20 cellular contexts compared by ENCODE assay signal in the genomic region with DNA sequence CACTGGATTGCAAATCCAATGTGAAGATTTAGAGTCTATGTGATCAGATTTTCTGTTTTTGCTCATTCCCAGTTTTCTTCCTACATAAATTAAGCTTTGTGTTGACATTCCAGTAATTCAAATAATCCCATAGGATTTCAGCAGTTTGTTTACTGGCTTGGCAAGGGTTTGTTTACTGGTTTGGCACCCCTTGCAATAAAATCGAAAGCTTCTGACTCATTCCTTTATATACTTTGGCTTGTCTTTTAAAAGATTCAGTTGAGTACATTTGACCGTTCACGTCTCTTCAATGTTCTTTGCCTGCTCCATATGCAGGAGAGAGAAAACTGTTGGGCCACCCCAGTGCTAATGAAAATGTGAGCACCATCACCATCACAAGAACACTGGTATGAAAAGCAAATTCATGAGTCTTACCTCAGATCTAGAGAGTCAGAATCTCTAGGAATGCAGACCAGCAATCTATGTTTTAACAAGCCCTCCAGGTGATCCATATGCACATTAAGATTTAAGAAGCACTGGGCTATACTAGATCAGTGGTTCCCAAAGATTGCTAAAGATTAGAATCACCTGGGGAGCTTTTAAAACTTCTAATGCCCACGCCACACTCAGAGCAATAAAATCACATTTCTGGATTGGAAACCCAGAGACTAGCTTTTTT. TPM values are rescaled to one million over a fixed set of nuclear protein-coding genes. Genes with fewer than 3 reads are reported as not detected.
"Had no signal": no experiment of that assay in that cellular context is flagged by ENCODE, and none has a peak within 500 bp of the region (broad histone marks: within the 10 kb centered on the region; RNA-seq: fewer than 3 reads in every experiment).

No MANE protein-coding gene starts in this region.

- H3K4me1 ChIP-seq: colonic mucosa, foreskin keratinocyte, psoas muscle, upper lobe of right lung had no signal

- H3K9me3 ChIP-seq: colonic mucosa, upper lobe of right lung had no signal

- FAIRE-seq: TTC549 had no signal

- H3K27ac ChIP-seq: cardiac muscle cell, colonic mucosa, foreskin keratinocyte, psoas muscle, SK-N-MC, upper lobe of right lung had no signal

- H3K4me3 ChIP-seq: cardiac muscle cell, colonic mucosa, psoas muscle, SK-N-MC, upper lobe of right lung had no signal

- DNase-seq: activated CD4-positive, alpha-beta T cell treated with anti-CD3 and anti-CD28 coated beads, Interleukin-2, amount 50 U/mL, for 1 hour; activated CD4-positive, CD25-positive, alpha-beta regulatory T cell; activated effector memory CD4-positive, alpha-beta T cell treated with Interleukin-2 at 50 U/mL for 16 hours; activated T-cell treated with anti-CD3 and anti-CD28 coated beads, Interleukin-2, amount 50 U/mL, for 24 hours; colonic mucosa; effector CD8-positive, alpha-beta T cell; foreskin keratinocyte; left colon; occipital lobe; psoas muscle; stimulated activated CD4-positive, alpha-beta T cell treated with anti-CD3 and anti-CD28 coated beads, Interleukin-4, amount 100 ng/mL, for 1 hour; stimulated activated CD8-positive, alpha-beta memory T cell treated with anti-CD3 and anti-CD28 coated beads, Interleukin-4, amount 100 ng/mL, for 48 hours; stimulated activated naive CD8-positive, alpha-beta T cell treated with anti-CD3 and anti-CD28 coated beads, Interleukin-15, Interleukin-2, amounts not matched to agents 100 U/mL and 50 U/mL, for 24 hours; T-helper 17 cell; upper lobe of right lung had no signal

- ATAC-seq: foreskin keratinocyte; left colon; natural killer cell treated with Interleukin-12 subunit alpha and Interleukin-12 subunit beta and Interleukin-15 and Interleukin-18, amount 100 ng/mL, for 72 hours; psoas muscle; stimulated activated naive CD8-positive, alpha-beta T cell treated with anti-CD3 and anti-CD28 coated beads, Interleukin-15, Interleukin-2, amounts not matched to agents 100 U/mL and 50 U/mL, for 24 hours; T-helper 17 cell; upper lobe of right lung had no signal

RNA-seq across cellular contexts. Expression of a gene that starts 32.8 kb away (rescaled TPM):
- total RNA-seq: left colon; natural killer cell treated with Interleukin-12 subunit alpha and Interleukin-12 subunit beta and Interleukin-15 and Interleukin-18, amount 100 ng/mL, for 72 hours; temporal lobe; upper lobe of right lung had no signal
- polyA plus RNA-seq: foreskin keratinocyte had no signal
